9 cellular contexts compared by ENCODE assay signal in genomic region chr4:121380448-121381147, GRCh38. TPM values are rescaled to one million over a fixed set of nuclear protein-coding genes. Genes with fewer than 3 reads are reported as not detected.
DNase-seq lines count a peak whose midpoint lies in the region; ATAC-seq and TF ChIP-seq lines count a peak whose summit lies in the region.
"Had no signal": no experiment of that assay in that cellular context is flagged by ENCODE, and none has a peak within 500 bp of the region (broad histone marks: within the 10 kb centered on the region; RNA-seq: fewer than 3 reads in every experiment).

Gene QRFPR (minus strand): TSS chr4:121381018. CDS start chr4:121380647, 371 bp downstream.

- WGBS in stomach, 5 donors = 2 to 5% (median 4%) methylated on average over 11 to 63 of the region's 63 CpGs

- H3K4me3 ChIP-seq in ascending aorta (peak within 1 kb of the TSS; percentile 40 to 48), stomach (peak within 1 kb of the TSS; percentile 17 to 39 (median 30))

- peak within 1 kb of the TSS; percentile 45 for H3K4me3 Mint-ChIP-seq in activated CD4-positive, alpha-beta T cell treated with anti-CD3 and anti-CD28 coated beads for 36 hours

- CTCF ChIA-PET in activated CD4-positive, alpha-beta T cell treated with anti-CD3 and anti-CD28 coated beads for 36 hours (lab: Charles Lee) = interaction anchor here (1.2 to 1.6 kb wide), 3 partner anchors 14 to 188 kb away, joined by 3 to 5 read pairs (median 4); no protein-coding TSS in a partner anchor

- H3K9me3 Mint-ChIP-seq in activated CD4-positive, alpha-beta T cell treated with anti-CD3 and anti-CD28 coated beads for 36 hours (ENCODE audit: low read depth) = no peaks in the 10 kb centered on the region

- no peak for TF ChIP-seq POLR2A in stomach (IDR thresholded peaks at IDR 0.05)

- TF ChIP-seq CTCF in ascending aorta (IDR thresholded peaks at IDR 0.05) (no peak), stomach (IDR thresholded peaks at IDR 0.05) (no peak)

- H3K36me3 ChIP-seq in ascending aorta = no peaks in the 10 kb centered on the region
- no peaks in the 10 kb centered on the region for H3K36me3 ChIP-seq in stomach

- intact Hi-C loops in activated CD4-positive, alpha-beta T cell treated with anti-CD3 and anti-CD28 coated beads for 36 hours (cut with DNase I, micrococcal nuclease) = no loop called here
- intact Hi-C loops in ascending aorta (cut with DNase I) (no loop called here), stomach (cut with DNase I; ENCODE audit: low total_unique reads) (no loop called here)

- no peaks in the 10 kb centered on the region for H3K27me3 ChIP-seq in ascending aorta
- H3K27me3 ChIP-seq in stomach = peaks cover 0 to 58% (median 18%) of the 10 kb centered on the region in 3 donors

- no peak within 1 kb of the TSS for H3K27ac ChIP-seq in ascending aorta
- no peak within 1 kb of the TSS for H3K27ac ChIP-seq in stomach
- H3K27ac ChIP-seq: VCaP had no signal

- POLR2A ChIA-PET in activated CD4-positive, alpha-beta T cell treated with anti-CD3 and anti-CD28 coated beads for 36 hours (lab: Charles Lee) = interaction anchor here (0.5 kb wide), 1 partner anchor 232 kb away, joined by 4 read pairs; no protein-coding TSS in a partner anchor

- H3K4me1 ChIP-seq in ascending aorta (no peaks in the 10 kb centered on the region), stomach (peaks cover 8 to 15% (median 9%) of the 10 kb centered on the region in 4 donors)

- ATAC-seq in activated CD4-positive, alpha-beta T cell treated with anti-CD3 and anti-CD28 coated beads for 36 hours = peak; percentile 68
- no peak for ATAC-seq in HG03175 (IDR thresholded peaks at IDR 0.05; ENCODE audit: unreplicated experiment)
- ATAC-seq in HG02642 (IDR thresholded peaks at IDR 0.05; ENCODE audit: poor library complexity, unreplicated experiment) = no peak

- H3K4me1 Mint-ChIP-seq in activated CD4-positive, alpha-beta T cell treated with anti-CD3 and anti-CD28 coated beads for 36 hours = peaks cover 6% of the 10 kb centered on the region

- H3K27ac Mint-ChIP-seq in activated CD4-positive, alpha-beta T cell treated with anti-CD3 and anti-CD28 coated beads for 36 hours = no peak within 1 kb of the TSS

- peaks cover 61% of the 10 kb centered on the region for H3K27me3 Mint-ChIP-seq in activated CD4-positive, alpha-beta T cell treated with anti-CD3 and anti-CD28 coated beads for 36 hours

- DNase-seq in activated CD4-positive, alpha-beta T cell treated with anti-CD3 and anti-CD28 coated beads for 36 hours = peak; percentile 44
- no peak for DNase-seq in activated CD4-positive, alpha-beta T cell treated with anti-CD3 and anti-CD28 coated beads for 4 hours
- DNase-seq in ascending aorta (ENCODE audit: low spot score in 2 of 2) = no peak
- peak; percentile 47 for DNase-seq in iPS-NIHi11 (ENCODE audit: low spot score)
- no peak for DNase-seq in stomach
- DNase-seq in 8988T = no peak

- H3K36me3 Mint-ChIP-seq in activated CD4-positive, alpha-beta T cell treated with anti-CD3 and anti-CD28 coated beads for 36 hours (ENCODE audit: low read depth) = no peaks in the 10 kb centered on the region

- H3K9me3 ChIP-seq in ascending aorta (no peaks in the 10 kb centered on the region), stomach (no peaks in the 10 kb centered on the region)

- TF ChIP-seq EP300 in stomach (IDR thresholded peaks at IDR 0.05) = no peak

RNA-seq across cellular contexts. Expression of gene QRFPR, which starts in this region (rescaled TPM):
- total RNA-seq in activated CD4-positive, alpha-beta T cell treated with anti-CD3 and anti-CD28 coated beads for 36 hours = not detected
- total RNA-seq in ascending aorta = 0.21 TPM
- total RNA-seq in stomach = not detected
- polyA plus RNA-seq in stomach = under 1 TPM in 1 of 3 donors, not detected in 2; 0.18 TPM

Comparison
In these comparisons a context has a peak if more than half of its experiments do, and no peak if none do; other contexts are left out.
1. Peak in DNase-seq and ATAC-seq in activated CD4-positive, alpha-beta T cell treated with anti-CD3 and anti-CD28 coated beads for 36 hours; RNA of the gene not detected or under 1 TPM.